In the genomic region with DNA sequence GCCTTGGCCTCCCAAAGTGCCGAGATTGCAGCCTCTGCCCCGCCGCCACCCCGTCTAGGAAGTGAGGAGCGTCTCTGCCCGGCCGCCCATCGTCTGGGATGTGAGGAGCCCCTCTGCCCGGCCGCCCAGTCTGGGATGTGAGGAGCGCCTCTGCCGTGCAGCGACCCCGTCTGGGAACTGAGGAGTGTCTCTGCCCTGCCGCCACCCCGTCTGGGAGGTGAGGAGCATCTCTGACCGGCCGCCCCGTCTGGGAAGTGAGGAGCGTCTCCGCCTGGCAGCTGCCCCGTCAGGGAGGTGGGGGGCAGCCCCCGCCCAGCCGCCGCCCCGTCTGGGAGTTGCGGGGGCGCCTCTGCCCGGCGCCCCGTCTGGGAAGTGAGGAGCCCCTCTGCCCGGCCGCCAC, we compare ENCODE assay signal across 14 cellular contexts. TPM values are rescaled to one million over a fixed set of nuclear protein-coding genes. Genes with fewer than 3 reads are reported as not detected.
DNase-seq lines count a peak whose midpoint lies in the region; ATAC-seq, FAIRE-seq and TF ChIP-seq lines count a peak whose summit lies in the region.
"Not testable (repeated sequence)": the region's sequence is repeated elsewhere in the genome, so short reads cannot be mapped to it uniquely, and the experiment has no call there.
"Had no signal": no experiment of that assay in that cellular context is flagged by ENCODE, and none has a peak within 500 bp of the region (broad histone marks: within the 10 kb centered on the region; RNA-seq: fewer than 3 reads in every experiment).

No MANE protein-coding gene starts in this region.

- DNase-seq in A549 (ENCODE audit: low read depth in 1 of 2, low spot score in 1 of 2): not testable (repeated sequence)
- DNase-seq in Daoy (ENCODE audit: low read depth) (peak; percentile 30), chondrocyte (ENCODE audit: low spot score) (peak; percentile 88), Right ventricle myocardium inferior (ENCODE audit: missing footprints) (peak; percentile 14), mucosa of descending colon (peak in 2 of 3 donors; percentile 38 to 56)

- H3K36me3 Mint-ChIP-seq in chondrocyte (ENCODE audit: low read depth): not testable (repeated sequence)

- POLR2A ChIA-PET in A549 (lab: Yijun Ruan, JAX): not testable (repeated sequence)

- H3K9me3 Mint-ChIP-seq in chondrocyte (ENCODE audit: low read depth): not testable (repeated sequence)

- H3K27ac ChIP-seq in A549: not testable (repeated sequence)

- CTCF ChIA-PET in A549 (lab: Yijun Ruan, JAX): not testable (repeated sequence)

- H3K4me1 Mint-ChIP-seq in chondrocyte (ENCODE audit: low read depth): not testable (repeated sequence)

- H3K4me3 ChIP-seq in A549, mucosa of descending colon: not testable (repeated sequence)

- H3K4me2 ChIP-seq in A549: 0 out of 3 replicates have a peak overlapping the region, but pooled peaks have one; percentile 42

- not testable (repeated sequence) for H3K4me3 Mint-ChIP-seq in chondrocyte (ENCODE audit: unreplicated experiment)

- not testable (repeated sequence) for TF ChIP-seq RAD21 in A549 (conservative IDR thresholded peaks at IDR 0.05 in 1 of 2, IDR thresholded peaks at IDR 0.05 in 1 of 2)

- TF ChIP-seq CTCF in A549 (IDR thresholded peaks at IDR 0.05); chondrocyte (IDR thresholded peaks at IDR 0.05); mucosa of descending colon (IDR thresholded peaks at IDR 0.05): not testable (repeated sequence)

- not testable (repeated sequence) for H3K9me3 ChIP-seq in A549, mucosa of descending colon

- TF ChIP-seq POLR2A in A549 (IDR thresholded peaks at IDR 0.05; ENCODE audit: low read length): not testable (repeated sequence)

- not testable (repeated sequence) for H3K4me1 ChIP-seq in A549
- peaks cover 10% of the 10 kb centered on the region for H3K4me1 ChIP-seq in mucosa of descending colon (ENCODE audit: low read depth)

- not testable (repeated sequence) for ATAC-seq in A549, Right ventricle myocardium inferior, mucosa of descending colon

- intact Hi-C loops in Right ventricle myocardium inferior (cut with DNase I); mucosa of descending colon (cut with DNase I, micrococcal nuclease): not testable (repeated sequence)

- not testable (repeated sequence) for H3K27me3 Mint-ChIP-seq in chondrocyte (ENCODE audit: low read depth)

- H3K27ac Mint-ChIP-seq in chondrocyte (ENCODE audit: unreplicated experiment): not testable (repeated sequence)

- not testable (repeated sequence) for H3K36me3 ChIP-seq in mucosa of descending colon (ENCODE audit: low read depth)

- not testable (repeated sequence) for TF ChIP-seq EP300 in A549 (IDR thresholded peaks at IDR 0.05)

- not testable (repeated sequence) for FAIRE-seq in A549 (lab: Jason Lieb, UNC)

- WGBS in A549 (ENCODE audit: missing lambda C conversion rate): 29% methylated on average over 6 of the region's 33 CpGs

RNA-seq across cellular contexts. Expression of a gene that starts 24.0 kb away (rescaled TPM):
- polyA plus RNA-seq in A549 (2011; rRNA removed) (not detected in 2 replicates), A549 (2017; fragmentation: RNase III; extraction: RNeasy Plus Mini Kit Qiagen cat#74134 plus additional on column Dnase treatment) (not detected in 3 replicates)
- polyA plus RNA-seq in A549 (2012; cell fraction: cytosol; rRNA removed): not detected in 2 replicates
- not detected in 2 replicates for polyA plus RNA-seq in A549 (2012; cell fraction: nucleus; rRNA removed)
- not detected in 2 replicates for polyA minus RNA-seq in A549 (2011; rRNA and poly(A)+ RNA removed)
- total RNA-seq in Daoy (2014; rRNA removed; shearing (Covaris generic)): not detected in 2 replicates
- total RNA-seq in chondrocyte (not detected in 3 replicates), Right ventricle myocardium inferior (not detected), mucosa of descending colon (not detected)
- total RNA-seq: A172; A673; CD4-positive, alpha-beta memory T cell; CD4-positive, CD25-positive, alpha-beta regulatory T cell; CD8-positive, alpha-beta memory T cell; G401; GM12878 had no signal
- polyA plus RNA-seq: AG04450; CD14-positive monocyte; CD8-positive, alpha-beta memory T cell; GM12878 had no signal

RNA-seq across cellular contexts. Expression of a gene that starts 44.0 kb away (rescaled TPM):
- polyA plus RNA-seq in A549 (2011; rRNA removed): not detected in 2 replicates
- not detected in 2 replicates for polyA plus RNA-seq in A549 (2012; cell fraction: cytosol; rRNA removed)
- polyA plus RNA-seq in A549 (2012; cell fraction: nucleus; rRNA removed): not detected in 2 replicates
- not detected in 3 replicates for polyA plus RNA-seq in A549 (2017; fragmentation: RNase III; extraction: RNeasy Plus Mini Kit Qiagen cat#74134 plus additional on column Dnase treatment)
- not detected in 2 replicates for polyA minus RNA-seq in A549 (2011; rRNA and poly(A)+ RNA removed)
- not detected in 2 replicates for total RNA-seq in Daoy (2014; rRNA removed; shearing (Covaris generic))
- total RNA-seq in chondrocyte: not detected in 3 replicates
- total RNA-seq in Right ventricle myocardium inferior: not detected
- total RNA-seq in mucosa of descending colon: not detected
- total RNA-seq: A172; CD4-positive, alpha-beta memory T cell; CD4-positive, CD25-positive, alpha-beta regulatory T cell; CD8-positive, alpha-beta memory T cell; G401; GM12878 had no signal
- polyA plus RNA-seq: AG04450; CD14-positive monocyte; CD4-positive, alpha-beta memory T cell; CD4-positive, CD25-positive, alpha-beta regulatory T cell; CD8-positive, alpha-beta memory T cell; GM12878 had no signal
